1 cellular context compared by ENCODE assay signal in genomic region chr13:77535448-77535847, GRCh38.
TF ChIP-seq lines count a peak whose summit lies in the region.

Gene SCEL, plus strand, starts transcription at chr13:77535706. Its CDS starts 20,170 bp downstream, at chr13:77555876.

TF ChIP-seq in GM23338, 12 proteins besides CTCF, POLR2A, EP300 and RAD21 (continued from another document):
- no peak for TF ChIP-seq ZNF462 (CRISPR knock-in tag; IDR thresholded peaks at IDR 0.05)
